16 cellular contexts compared by ENCODE assay signal in genomic region chr3:124923833-124924232, GRCh38. TPM values are rescaled to one million over a fixed set of nuclear protein-coding genes. Genes with fewer than 3 reads are reported as not detected.
A peak's percentile ranks its signal among the peaks of the same experiment; 100 is the strongest.
DNase-seq lines count a peak whose midpoint lies in the region; ATAC-seq and TF ChIP-seq lines count a peak whose summit lies in the region.
"Had no signal": no experiment of that assay in that cellular context is flagged by ENCODE, and none has a peak within 500 bp of the region (broad histone marks: within the 10 kb centered on the region; RNA-seq: fewer than 3 reads in every experiment).

No MANE protein-coding gene starts in this region.

- intact Hi-C loops in heart left ventricle (cut with DNase I) = loop anchor here in 2 of 10 donors (10.0 kb wide), 2 partner anchors 511 to 661 kb away; no protein-coding TSS in a partner anchor

- H3K4me3 ChIP-seq in cardiac muscle cell (no peak overlapping the region), heart left ventricle (no peak overlapping the region), LNCaP clone FGC (ENCODE audit: low read depth, low read length) (no peak overlapping the region), brain microvascular endothelial cell (ENCODE audit: low read depth, low read length) (no peak overlapping the region)
- H3K4me3 ChIP-seq: stomach had no signal

- H3K4me1 ChIP-seq in cardiac muscle cell (ENCODE audit: low read depth) (no peaks in the 10 kb centered on the region), heart left ventricle (peaks cover 0 to 11% (median 0%) of the 10 kb centered on the region in 12 donors)

- no peaks in the 10 kb centered on the region for H3K36me3 ChIP-seq in cardiac muscle cell
- no peaks in the 10 kb centered on the region for H3K36me3 ChIP-seq in heart left ventricle
- H3K36me3 ChIP-seq in brain microvascular endothelial cell (replicated peaks) = no peaks in the 10 kb centered on the region

- H3K27me3 ChIP-seq in cardiac muscle cell (no peaks in the 10 kb centered on the region), heart left ventricle (no peaks in the 10 kb centered on the region), brain microvascular endothelial cell (replicated peaks) (no peaks in the 10 kb centered on the region)
- H3K27me3 ChIP-seq: stomach had no signal

- ATAC-seq in heart left ventricle (no peak), HG03039 (IDR thresholded peaks at IDR 0.05; ENCODE audit: unreplicated experiment) (no peak)
- ATAC-seq: activated CD4-positive, alpha-beta T cell treated with anti-CD3 and anti-CD28 coated beads for 36 hours; sciatic nerve had no signal

- no peak for DNase-seq in cardiac muscle cell (ENCODE audit: low read depth in 1 of 2, low spot score in 1 of 2)
- DNase-seq in heart left ventricle = no peak
- DNase-seq in LNCaP clone FGC (ENCODE audit: low read depth) = peak; percentile 72
- no peak for DNase-seq in brain microvascular endothelial cell
- no peak for DNase-seq in SW 1271 (lab: John Stamatoyannopoulos, UW)
- DNase-seq in NCI-H2171 treated with DMSO at 0.1 percent for 48 hours (lab: John Stamatoyannopoulos, UW) = no peak
- no peak for DNase-seq in AG20443 (ENCODE audit: low spot score)
- DNase-seq: activated CD4-positive, alpha-beta T cell treated with anti-CD3 and anti-CD28 coated beads for 36 hours; activated effector memory CD4-positive, alpha-beta T cell treated with anti-CD3 and anti-CD28 coated beads, Interleukin-2, amount 50 U/mL, for 16 hours; NCI-H187; stomach had no signal

- H3K27ac ChIP-seq in cardiac muscle cell = no peak overlapping the region
- H3K27ac ChIP-seq in heart left ventricle = no peak overlapping the region
- no peak overlapping the region for H3K27ac ChIP-seq in brain microvascular endothelial cell
- H3K27ac ChIP-seq: stomach had no signal

- H3K9me3 ChIP-seq in cardiac muscle cell (ENCODE audit: low read depth) (no peaks in the 10 kb centered on the region), heart left ventricle (no peaks in the 10 kb centered on the region)
- H3K9me3 ChIP-seq: stomach had no signal

- in situ Hi-C loops in brain microvascular endothelial cell (cut with HindIII; ENCODE audit: low pct_ligation_motif_present, low sequenced_read_pairs) = no loop called here

- TF ChIP-seq CTCF in cardiac muscle cell (IDR thresholded peaks at IDR 0.05; ENCODE audit: low read depth, low read length) = peak; percentile 22
- peak in 2 of 12 donors; percentile 9 to 24 for TF ChIP-seq CTCF in heart left ventricle (IDR thresholded peaks at IDR 0.05)
- peak; percentile 15; the same call in 1 of the 2 replicates for TF ChIP-seq CTCF in LNCaP clone FGC (IDR thresholded peaks at IDR 0.05; ENCODE audit: control insufficient read depth, extremely low read depth, insufficient read depth)
- peak; percentile 55 for TF ChIP-seq CTCF in brain microvascular endothelial cell (IDR thresholded peaks at IDR 0.05; ENCODE audit: low read depth, low read length, missing control alignments)

- no peak for TF ChIP-seq POLR2A in heart left ventricle (IDR thresholded peaks at IDR 0.05)

RNA-seq across cellular contexts. Expression of gene MUC13, which starts 10.7 kb away (rescaled TPM):
- total RNA-seq in cardiac muscle cell = 0.07 TPM in 1 of 2 replicates, not detected in the other
- 0.06 TPM in 1 of 2 replicates, not detected in the other for polyA plus RNA-seq in cardiac muscle cell
- under 1 TPM in 1 of 9 donors, not detected in 8; 0.08 TPM for total RNA-seq in heart left ventricle
- polyA plus RNA-seq in heart left ventricle = under 1 TPM in 1 of 2 donors, not detected in 1; 0.15 TPM
- total RNA-seq: activated CD4-positive, alpha-beta T cell treated with anti-CD3 and anti-CD28 coated beads for 36 hours; lower leg skin; osteocyte; sciatic nerve; urinary bladder had no signal
- polyA plus RNA-seq: urinary bladder had no signal

RNA-seq across cellular contexts. Expression of gene ITGB5, which starts 36.7 kb away (rescaled TPM):
- total RNA-seq in cardiac muscle cell (56.9 and 107 TPM in 2 replicates), heart left ventricle (100 to 1,000 TPM in 8 of 9 donors, 10 to 100 TPM in 1; 96.3 to 223 (median 118) TPM)
- polyA plus RNA-seq in cardiac muscle cell (54.3 and 83.4 TPM in 2 replicates), heart left ventricle (100 to 1,000 TPM in 1 of 2 donors, 10 to 100 TPM in 1; 23.1 to 159 TPM)
